In the genomic region with DNA sequence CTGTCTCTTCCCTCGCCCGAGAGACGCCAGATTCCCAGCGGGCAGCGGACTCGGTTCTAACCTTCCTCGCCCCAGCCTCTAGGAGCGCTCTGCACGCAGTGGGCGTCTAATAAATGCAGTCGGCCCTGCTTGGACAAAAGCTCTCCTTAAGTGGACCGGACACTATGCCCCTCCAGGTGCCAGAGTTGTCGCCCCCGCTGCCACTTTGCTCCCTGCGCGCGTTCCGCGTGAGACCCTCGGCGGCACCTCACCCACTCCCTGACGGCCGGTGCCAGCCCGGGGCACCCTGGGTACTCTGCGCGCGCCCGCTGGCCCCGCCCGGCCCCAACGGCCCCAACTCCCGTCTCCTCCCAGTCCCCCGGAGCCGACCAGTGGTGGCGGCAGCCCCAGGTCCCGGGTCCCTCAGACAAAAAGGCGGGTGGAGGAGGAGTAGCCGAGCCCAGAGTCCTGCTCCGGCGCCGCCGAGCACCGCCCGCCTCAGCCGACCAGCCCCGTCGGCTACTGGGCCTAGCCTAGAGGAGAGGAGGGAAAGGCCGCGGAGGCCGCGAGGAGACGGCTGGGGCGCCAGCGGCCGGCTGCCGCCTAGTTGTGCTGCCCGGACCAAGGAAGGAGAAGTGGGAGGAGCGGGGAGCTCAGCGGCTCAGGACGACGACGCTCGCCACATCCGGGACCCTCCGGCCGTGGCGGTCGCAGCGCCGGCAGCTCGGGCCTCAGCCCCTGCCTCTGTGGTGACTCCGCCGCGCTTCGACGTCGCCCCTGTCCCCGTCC, we compare ENCODE assay signal across 8 cellular contexts.
DNase-seq lines count a peak whose midpoint lies in the region; ATAC-seq and TF ChIP-seq lines count a peak whose summit lies in the region.

No MANE protein-coding gene starts in this region.

- TF ChIP-seq CTCF in AG09319 (IDR thresholded peaks at IDR 0.05; ENCODE audit: low read depth, low read length) (peak; percentile 69), chondrocyte (IDR thresholded peaks at IDR 0.05) (peak; percentile 87)

- H3K4me1 Mint-ChIP-seq in chondrocyte (ENCODE audit: low read depth) = peaks cover 36% of the 10 kb centered on the region

- H3K27me3 Mint-ChIP-seq in chondrocyte (ENCODE audit: low read depth) = no peaks in the 10 kb centered on the region

- ATAC-seq in GM18867 (IDR thresholded peaks at IDR 0.05; ENCODE audit: unreplicated experiment) (peak; percentile 87), HG03066 (IDR thresholded peaks at IDR 0.05; ENCODE audit: low read depth, unreplicated experiment) (peak; percentile 77)
- ATAC-seq in activated CD4-positive, CD25-positive, alpha-beta regulatory T cell treated with anti-CD3 and anti-CD28 coated beads, Interleukin-2, amount 50 U/mL, for 24 hours = peak; percentile 93 to 94

- no peaks in the 10 kb centered on the region for H3K36me3 Mint-ChIP-seq in chondrocyte (ENCODE audit: low read depth)

- peak overlapping the region; percentile 92 for H3K27ac Mint-ChIP-seq in chondrocyte (ENCODE audit: unreplicated experiment)

- H3K9me3 Mint-ChIP-seq in chondrocyte (ENCODE audit: low read depth) = no peaks in the 10 kb centered on the region

- DNase-seq in AG09319 (ENCODE audit: extremely low read depth, low read depth) (no peak), NCI-H2227 (lab: John Stamatoyannopoulos, UW; ENCODE audit: unreplicated experiment) (peak; percentile 85), chondrocyte (ENCODE audit: low spot score) (no peak), kidney glomerular epithelial cell (lab: John Stamatoyannopoulos, UW) (peak; percentile 76)
- DNase-seq in stimulated activated CD4-positive, alpha-beta T cell treated with anti-CD3 and anti-CD28 coated beads, Interleukin-15, amount 100 ng/mL, for 24 hours = peak; percentile 82

- H3K4me3 Mint-ChIP-seq in chondrocyte (ENCODE audit: unreplicated experiment) = peak overlapping the region; percentile 91

Comparison
In these comparisons a context has a peak if more than half of its experiments do, and no peak if none do; other contexts are left out.
1. DNase-seq: peak in NCI-H2227 (single experiment), kidney glomerular epithelial cell (single experiment) and stimulated activated CD4-positive, alpha-beta T cell treated with anti-CD3 and anti-CD28 coated beads, Interleukin-15, amount 100 ng/mL, for 24 hours (single experiment); none in AG09319 (single experiment) and chondrocyte (single experiment).
2. Peak in every context shown above with its lines, with median percentiles within 50 percentile points of each other: ATAC-seq.